Comparison of ENCODE assay signal across 11 cellular contexts in the genomic region with DNA sequence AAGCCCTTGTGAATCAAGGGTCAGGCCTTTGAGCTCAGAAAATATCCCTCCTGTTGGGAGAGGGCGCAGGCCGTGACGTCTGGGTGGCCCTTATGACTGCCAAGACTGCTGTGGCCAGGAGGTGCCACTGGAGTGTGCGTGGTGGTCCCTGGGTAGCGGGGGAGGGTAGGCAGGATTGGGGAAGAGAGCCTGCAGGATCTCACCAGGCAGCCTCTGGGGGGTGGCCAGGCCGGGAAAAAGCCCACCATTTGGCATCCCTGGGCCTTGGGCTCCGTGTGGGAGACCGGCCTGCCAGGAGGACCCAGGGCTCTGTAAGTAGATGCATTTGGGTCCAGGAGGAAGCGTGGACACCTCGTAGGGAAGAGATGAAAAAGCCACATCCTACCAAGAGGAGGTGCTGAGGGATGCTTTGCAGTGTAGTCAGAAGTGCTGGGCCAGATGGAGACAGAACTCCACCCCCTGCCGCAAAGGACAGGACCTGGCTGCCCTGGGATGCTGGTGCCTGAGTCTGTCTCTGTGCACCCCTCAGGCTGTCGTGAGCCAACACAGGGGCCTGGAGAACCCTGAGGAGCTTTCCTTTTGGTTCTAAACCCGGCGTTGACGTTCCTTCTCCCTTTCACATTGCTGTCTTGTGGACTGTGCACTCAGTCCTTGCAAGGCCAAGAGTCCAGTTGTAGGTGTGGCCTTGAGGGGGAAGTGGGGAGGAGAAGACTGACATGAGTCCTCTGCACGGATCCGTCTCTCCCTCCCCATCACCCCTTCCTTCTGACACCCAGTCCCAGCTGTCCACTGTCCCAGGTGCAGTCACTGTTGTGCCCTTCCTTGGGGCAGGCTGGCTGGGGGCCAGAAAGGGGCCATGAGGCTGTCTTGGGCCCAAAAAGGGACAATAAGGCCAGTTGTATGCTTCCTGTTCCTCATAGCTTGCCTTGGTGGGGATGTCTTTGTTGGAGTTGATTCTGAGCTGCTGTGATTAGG. TPM values are rescaled to one million over a fixed set of nuclear protein-coding genes. Genes with fewer than 3 reads are reported as not detected.
DNase-seq lines count a peak whose midpoint lies in the region; ATAC-seq, FAIRE-seq and TF ChIP-seq lines count a peak whose summit lies in the region.
"Had no signal": no experiment of that assay in that cellular context is flagged by ENCODE, and none has a peak within 500 bp of the region (broad histone marks: within the 10 kb centered on the region; RNA-seq: fewer than 3 reads in every experiment).

No MANE protein-coding gene starts in this region.

- H3K4me3 ChIP-seq in Karpas-422 (ENCODE audit: low read length) (no peak overlapping the region), sigmoid colon (no peak overlapping the region), tibial artery (no peak overlapping the region)
- H3K4me3 ChIP-seq: coronary artery, psoas muscle had no signal

- H3K9me2 ChIP-seq in Karpas-422 (replicated peaks; ENCODE audit: insufficient read depth, low read length), result no peaks in the 10 kb centered on the region

- H3K27me3 ChIP-seq in Karpas-422 (ENCODE audit: low read length) (no peaks in the 10 kb centered on the region), sigmoid colon (no peaks in the 10 kb centered on the region), tibial artery (peaks cover 0 to 20% of the 10 kb centered on the region in 2 donors)

- H3K4me2 ChIP-seq in Karpas-422 (ENCODE audit: low read depth, low read length, poor library complexity, severe bottlenecking), result peak overlapping the region; percentile 21

- no peaks in the 10 kb centered on the region for H3K9me3 ChIP-seq in Karpas-422 (ENCODE audit: low read length)
- H3K9me3 ChIP-seq in sigmoid colon, result no peaks in the 10 kb centered on the region
- no peaks in the 10 kb centered on the region for H3K9me3 ChIP-seq in tibial artery
- H3K9me3 ChIP-seq: psoas muscle had no signal

- FAIRE-seq in GM12891 (lab: Jason Lieb, UNC), result no peak

- peaks cover 6% of the 10 kb centered on the region for H3K4me1 Mint-ChIP-seq in glutamatergic neuron (ENCODE audit: low read depth, unreplicated experiment)

- H3K27ac Mint-ChIP-seq in glutamatergic neuron (ENCODE audit: unreplicated experiment), result peak overlapping the region; percentile 57

- TF ChIP-seq EP300 in sigmoid colon (IDR thresholded peaks at IDR 0.05), result no peak

- TF ChIP-seq CTCF in glutamatergic neuron (IDR thresholded peaks at IDR 0.05; ENCODE audit: partially characterized antibody, unreplicated experiment), result no peak
- TF ChIP-seq CTCF in sigmoid colon (IDR thresholded peaks at IDR 0.05), result no peak
- TF ChIP-seq CTCF in tibial artery (IDR thresholded peaks at IDR 0.05), result no peak

- H3K4me1 ChIP-seq in Karpas-422 (ENCODE audit: low read length) (peaks cover 41% of the 10 kb centered on the region), sigmoid colon (no peaks in the 10 kb centered on the region), tibial artery (no peaks in the 10 kb centered on the region)
- H3K4me1 ChIP-seq: psoas muscle had no signal

- peak overlapping the region; percentile 7; the same call in 1 of the 2 replicates for H3K9ac ChIP-seq in Karpas-422 (ENCODE audit: low read length)

- peaks cover 41% of the 10 kb centered on the region; the same call in 1 of the 2 replicates for H4K20me1 ChIP-seq in Karpas-422 (ENCODE audit: insufficient read depth, low read depth, low read length)

- DNase-seq in GM12891 (ENCODE audit: insufficient read length, low spot score) (no peak), Karpas-422 (no peak), glutamatergic neuron (no peak), sigmoid colon (peak; percentile 50), tibial artery (no peak), NCI-H1417 (lab: John Stamatoyannopoulos, UW) (no peak), AML-193 (lab: John Stamatoyannopoulos, UW) (no peak)
- DNase-seq: KG1 had no signal

- peak overlapping the region; percentile 37 for H3K4me3 Mint-ChIP-seq in glutamatergic neuron (ENCODE audit: unreplicated experiment)

- H2AFZ ChIP-seq in Karpas-422 (ENCODE audit: low read length), result no peak overlapping the region

- H3K36me3 ChIP-seq in Karpas-422 (ENCODE audit: insufficient read depth, low read length) (peaks cover 23% of the 10 kb centered on the region), sigmoid colon (no peaks in the 10 kb centered on the region), tibial artery (no peaks in the 10 kb centered on the region)

- H3K36me3 Mint-ChIP-seq in glutamatergic neuron (ENCODE audit: unreplicated experiment), result no peaks in the 10 kb centered on the region

- H3K9me3 Mint-ChIP-seq in glutamatergic neuron (ENCODE audit: unreplicated experiment), result peaks cover 4% of the 10 kb centered on the region

- H3K79me2 ChIP-seq in Karpas-422 (ENCODE audit: low read length), result peaks cover 10% of the 10 kb centered on the region

- H3K27me3 Mint-ChIP-seq in glutamatergic neuron (ENCODE audit: unreplicated experiment), result peaks cover 6% of the 10 kb centered on the region

- H3K27ac ChIP-seq in Karpas-422 (ENCODE audit: low read length), result peak overlapping the region; percentile 58
- no peak overlapping the region for H3K27ac ChIP-seq in sigmoid colon
- H3K27ac ChIP-seq in tibial artery, result no peak overlapping the region
- H3K27ac ChIP-seq: coronary artery, psoas muscle had no signal

- ATAC-seq in GM18498 (IDR thresholded peaks at IDR 0.05; ENCODE audit: unreplicated experiment), result no peak

- intact Hi-C loops in sigmoid colon (cut with DNase I) (no loop called here), tibial artery (cut with DNase I; ENCODE audit: low total_unique reads) (loop anchor here (5.0 kb wide), 1 partner anchor 38 kb away; no protein-coding TSS in a partner anchor)

- TF ChIP-seq POLR2A in GM12891 (IDR thresholded peaks at IDR 0.05; ENCODE audit: low read depth, low read length) (no peak), sigmoid colon (IDR thresholded peaks at IDR 0.05) (no peak)

- 69 to 82% methylated on average over 17 of the region's 17 CpGs for whole genome bisulfite sequencing in sigmoid colon, 2 donors

TF ChIP-seq in GM12891, 5 proteins besides CTCF, POLR2A, EP300 and RAD21:
- TF ChIP-seq POLR2AphosphoS5 (IDR thresholded peaks at IDR 0.05; ENCODE audit: low read depth, low read length) (0 out of 2 replicates have a peak, but pooled peaks have one; percentile 8), TAF1 (IDR thresholded peaks at IDR 0.05; ENCODE audit: low read depth, low read length) (no peak), POU2F2 (IDR thresholded peaks at IDR 0.05; ENCODE audit: low read depth, low read length) (no peak)

RNA-seq across cellular contexts. Expression of a gene that starts 12.7 kb away (rescaled TPM):
- polyA plus RNA-seq in GM12891 (2012; ENCODE audit: low read depth, missing spikeins), result 19.6 TPM
- total RNA-seq in Karpas-422 (2014; rRNA removed; shearing (Covaris generic); ENCODE audit: low replicate concordance), result 23.2 and 25.0 TPM in 2 replicates
- total RNA-seq in glutamatergic neuron (ENCODE audit: unreplicated experiment), result 40.0 TPM
- total RNA-seq in sigmoid colon, result 10 to 100 TPM; 11.8 to 19.7 (median 14.2) TPM
- 10 to 100 TPM in 2 of 3 donors, 1 to 10 TPM in 1; 9.0 to 25.4 (median 11.6) TPM for polyA plus RNA-seq in sigmoid colon

RNA-seq across cellular contexts. Expression of a gene that starts 31.0 kb away (rescaled TPM):
- 491 TPM for polyA plus RNA-seq in GM12891 (2012; ENCODE audit: low read depth, missing spikeins)
- 543 and 666 TPM in 2 replicates for total RNA-seq in Karpas-422 (2014; rRNA removed; shearing (Covaris generic); ENCODE audit: low replicate concordance)
- 509 TPM for total RNA-seq in glutamatergic neuron (ENCODE audit: unreplicated experiment)
- total RNA-seq in sigmoid colon, result 100 to 1,000 TPM; 483 to 651 (median 631) TPM
- 100 to 1,000 TPM; 423 to 446 (median 444) TPM for polyA plus RNA-seq in sigmoid colon

RNA-seq across cellular contexts. Expression of a gene that starts 32.6 kb away (rescaled TPM):
- polyA plus RNA-seq in GM12891 (2012; ENCODE audit: low read depth, missing spikeins), result 16.9 TPM
- total RNA-seq in Karpas-422 (2014; rRNA removed; shearing (Covaris generic); ENCODE audit: low replicate concordance), result 34.8 and 52.7 TPM in 2 replicates
- total RNA-seq in glutamatergic neuron (ENCODE audit: unreplicated experiment) (12.8 TPM), sigmoid colon (1 to 10 TPM in 3 of 4 donors, under 1 TPM in 1; 0.99 to 1.4 (median 1.2) TPM)
- polyA plus RNA-seq in sigmoid colon, result 1 to 10 TPM in 1 of 3 donors, under 1 TPM in 2; 0.60 to 8.1 (median 0.92) TPM

RNA-seq across cellular contexts. Expression of a gene that starts 43.2 kb away (rescaled TPM):
- 62.8 TPM for polyA plus RNA-seq in GM12891 (2012; ENCODE audit: low read depth, missing spikeins)
- 91.1 and 198 TPM in 2 replicates for total RNA-seq in Karpas-422 (2014; rRNA removed; shearing (Covaris generic); ENCODE audit: low replicate concordance)
- total RNA-seq in glutamatergic neuron (ENCODE audit: unreplicated experiment), result 59.6 TPM
- total RNA-seq in sigmoid colon, result 100 to 1,000 TPM; 148 to 217 (median 189) TPM
- 100 to 1,000 TPM; 176 to 180 (median 180) TPM for polyA plus RNA-seq in sigmoid colon
